Comparison of ENCODE assay signal across 15 cellular contexts in the genomic region with DNA sequence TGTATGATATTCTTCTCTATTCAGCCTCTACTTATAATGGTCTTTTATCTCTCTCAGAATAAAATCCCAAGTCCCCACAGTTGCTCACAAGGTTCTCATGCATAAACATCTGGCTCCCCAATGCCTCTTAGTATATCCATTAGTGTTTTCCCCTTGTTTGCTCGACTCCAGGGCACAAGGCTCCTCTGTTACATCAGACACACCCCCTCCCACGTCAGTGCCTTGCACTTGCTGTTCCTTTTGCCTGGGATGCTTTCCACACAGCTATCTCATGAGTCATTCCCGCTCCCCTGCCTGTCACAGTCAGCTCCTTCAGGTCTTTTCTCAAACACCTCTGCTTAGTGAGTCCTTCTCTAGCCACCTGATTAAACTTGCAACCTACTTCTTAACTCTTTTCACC.
DNase-seq lines count a peak whose midpoint lies in the region; ATAC-seq and TF ChIP-seq lines count a peak whose summit lies in the region.
"Had no signal": no experiment of that assay in that cellular context is flagged by ENCODE, and none has a peak within 500 bp of the region (broad histone marks: within the 10 kb centered on the region; RNA-seq: fewer than 3 reads in every experiment).

No MANE protein-coding gene starts in this region.

- in situ Hi-C loops in SK-MEL-5 (cut with HindIII; ENCODE audit: low pct_unique_long_range_greater_than_20kb, low sequenced_read_pairs): no loop called here

- DNase-seq in C1 segment of cervical spinal cord (lab: John Stamatoyannopoulos, UW) (peak in 11 of 14 donors; percentile 2 to 61 (median 45)), SK-MEL-5 (ENCODE audit: low read depth, low spot score) (peak; percentile 25), foreskin keratinocyte (peak; percentile 19 to 53), midbrain (lab: John Stamatoyannopoulos, UW) (peak; percentile 78), NCI-H2107 (lab: John Stamatoyannopoulos, UW) (no peak)
- no peak for DNase-seq in activated CD8-positive, alpha-beta memory T cell treated with anti-CD3 and anti-CD28 coated beads, Interleukin-2, amount 50 U/mL, for 4 hours
- DNase-seq in activated CD4-positive, alpha-beta T cell treated with anti-CD3 and anti-CD28 coated beads, Interleukin-2, amount 50 U/mL, for 1 hour: no peak
- DNase-seq in stimulated activated naive B cell treated with anti-CD40 and anti-IgM and Interleukin-4, amounts not matched to agents 10 μg/mL and 1 μg/mL and 100 μg/mL, for 72 hours: no peak
- DNase-seq: activated CD8-positive, alpha-beta T cell treated with anti-CD3 and anti-CD28 coated beads, Interleukin-2, amount 10 ng/mL, durations not matched to agents 7 days and 5 days; cortex of kidney; HFFc6; Karpas-422; NCI-H2081; T-helper 17 cell; upper lobe of right lung had no signal

- TF ChIP-seq CTCF in foreskin keratinocyte (conservative IDR thresholded peaks at IDR 0.05): no peak

- H3K27ac Mint-ChIP-seq in stimulated activated naive B cell treated with anti-CD40 and anti-IgM and Interleukin-4, amounts not matched to agents 10 μg/mL and 1 μg/mL and 100 μg/mL, for 72 hours: no peak overlapping the region
- H3K27ac Mint-ChIP-seq: activated CD8-positive, alpha-beta T cell treated with anti-CD3 and anti-CD28 coated beads, Interleukin-2, amount 10 ng/mL, durations not matched to agents 7 days and 5 days; HFFc6; T-helper 17 cell had no signal

- H3K36me3 Mint-ChIP-seq in stimulated activated naive B cell treated with anti-CD40 and anti-IgM and Interleukin-4, amounts not matched to agents 10 μg/mL and 1 μg/mL and 100 μg/mL, for 72 hours: no peaks in the 10 kb centered on the region

- H3K4me1 Mint-ChIP-seq in stimulated activated naive B cell treated with anti-CD40 and anti-IgM and Interleukin-4, amounts not matched to agents 10 μg/mL and 1 μg/mL and 100 μg/mL, for 72 hours: peaks cover 0 to 1% of the 10 kb centered on the region in 2 donors
- H3K4me1 Mint-ChIP-seq: T-helper 17 cell had no signal

- no peaks in the 10 kb centered on the region for H3K27me3 Mint-ChIP-seq in stimulated activated naive B cell treated with anti-CD40 and anti-IgM and Interleukin-4, amounts not matched to agents 10 μg/mL and 1 μg/mL and 100 μg/mL, for 72 hours
- H3K27me3 Mint-ChIP-seq: T-helper 17 cell had no signal

- H3K9me3 Mint-ChIP-seq in stimulated activated naive B cell treated with anti-CD40 and anti-IgM and Interleukin-4, amounts not matched to agents 10 μg/mL and 1 μg/mL and 100 μg/mL, for 72 hours: peaks cover 1 to 10% of the 10 kb centered on the region in 2 donors
- H3K9me3 Mint-ChIP-seq: HFFc6 had no signal

- H3K27ac ChIP-seq in foreskin keratinocyte: no peak overlapping the region
- H3K27ac ChIP-seq: upper lobe of right lung had no signal

- peak; percentile 86 for ATAC-seq in foreskin keratinocyte
- no peak for ATAC-seq in stimulated activated naive B cell treated with anti-CD40 and anti-IgM and Interleukin-4, amounts not matched to agents 10 μg/mL and 1 μg/mL and 100 μg/mL, for 72 hours (replicated peaks)
- ATAC-seq: activated CD8-positive, alpha-beta T cell treated with anti-CD3 and anti-CD28 coated beads, Interleukin-2, amount 10 ng/mL, durations not matched to agents 7 days and 5 days; T-helper 17 cell; upper lobe of right lung had no signal

- no peaks in the 10 kb centered on the region for H3K27me3 ChIP-seq in foreskin keratinocyte
- H3K27me3 ChIP-seq: upper lobe of right lung had no signal

- no peak overlapping the region for H3K4me3 Mint-ChIP-seq in stimulated activated naive B cell treated with anti-CD40 and anti-IgM and Interleukin-4, amounts not matched to agents 10 μg/mL and 1 μg/mL and 100 μg/mL, for 72 hours
- H3K4me3 Mint-ChIP-seq: activated CD8-positive, alpha-beta T cell treated with anti-CD3 and anti-CD28 coated beads, Interleukin-2, amount 10 ng/mL, durations not matched to agents 7 days and 5 days; HFFc6; T-helper 17 cell had no signal

- no peaks in the 10 kb centered on the region for H3K4me1 ChIP-seq in foreskin keratinocyte
- H3K4me1 ChIP-seq: upper lobe of right lung had no signal

Comparison
In these comparisons a context has a peak if more than half of its experiments do, and no peak if none do; other contexts are left out.
1. DNase-seq: peak in C1 segment of cervical spinal cord (11 of 14), SK-MEL-5 (single experiment), foreskin keratinocyte (2 of 2) and midbrain (single experiment); none in NCI-H2107 (single experiment), activated CD8-positive, alpha-beta memory T cell treated with anti-CD3 and anti-CD28 coated beads, Interleukin-2, amount 50 U/mL, for 4 hours (single experiment), activated CD4-positive, alpha-beta T cell treated with anti-CD3 and anti-CD28 coated beads, Interleukin-2, amount 50 U/mL, for 1 hour (single experiment) and stimulated activated naive B cell treated with anti-CD40 and anti-IgM and Interleukin-4, amounts not matched to agents 10 μg/mL and 1 μg/mL and 100 μg/mL, for 72 hours (single experiment).